ENCODE assay signal across 8 cellular contexts in the genomic region with DNA sequence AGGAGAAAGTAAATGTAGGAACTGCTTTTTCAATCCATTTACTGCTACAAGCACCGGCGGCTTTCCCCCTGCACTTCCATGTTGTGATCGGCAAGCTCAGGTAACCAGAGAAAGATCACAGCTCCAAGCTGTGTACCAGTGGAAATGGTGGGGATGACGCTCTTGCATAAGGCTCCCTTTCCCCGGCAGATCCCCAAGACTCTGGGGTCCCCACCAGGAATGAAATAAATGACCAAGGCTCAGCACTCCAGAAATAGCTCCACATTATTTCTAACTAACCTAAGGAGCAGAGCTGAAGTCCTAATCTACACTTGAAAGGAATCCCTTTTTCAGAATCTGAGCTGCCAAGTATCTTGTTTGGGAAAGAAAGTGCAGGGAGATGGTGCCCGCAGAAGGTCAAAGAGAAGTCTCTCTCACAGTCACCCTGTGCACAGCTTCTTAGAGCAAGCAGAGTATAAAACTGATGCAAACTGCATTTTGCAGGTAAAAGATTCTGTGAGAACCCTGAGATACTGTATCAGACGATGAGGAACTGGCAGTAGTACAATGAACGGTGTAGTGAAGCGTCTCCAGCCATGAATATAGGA. TPM values are rescaled to one million over a fixed set of nuclear protein-coding genes. Genes with fewer than 3 reads are reported as not detected.
DNase-seq lines count a peak whose midpoint lies in the region; TF ChIP-seq lines count a peak whose summit lies in the region.

No MANE protein-coding gene starts in this region.

- H3K36me3 Mint-ChIP-seq in T-helper 2 cell treated with Interferon-gamma antibody and Interleukin-4, amounts not matched to agents 5 μg/mL and 100 μg/mL, for 36 hours (ENCODE audit: low read depth): peaks cover 29% of the 10 kb centered on the region
- no peaks in the 10 kb centered on the region for H3K36me3 Mint-ChIP-seq in neural crest cell (ENCODE audit: low read depth)

- peaks cover 61% of the 10 kb centered on the region for H3K4me1 Mint-ChIP-seq in T-helper 2 cell treated with Interferon-gamma antibody and Interleukin-4, amounts not matched to agents 5 μg/mL and 100 μg/mL, for 36 hours (ENCODE audit: low read depth)
- H3K4me1 Mint-ChIP-seq in neural crest cell: peaks cover 45% of the 10 kb centered on the region

- H3K4me3 ChIP-seq in dorsolateral prefrontal cortex: peak overlapping the region; percentile 54 to 99 (median 77)

- DNase-seq in T-helper 2 cell treated with Interferon-gamma antibody and Interleukin-4, amounts not matched to agents 5 μg/mL and 100 μg/mL, for 36 hours (ENCODE audit: low spot score): no peak
- no peak for DNase-seq in T-helper 2 cell
- peak; percentile 8 for DNase-seq in NCI-H526 treated with DMSO at 0.1 percent for 48 hours (lab: John Stamatoyannopoulos, UW)
- no peak for DNase-seq in dorsolateral prefrontal cortex
- no peak for DNase-seq in neural crest cell (ENCODE audit: low read depth, low spot score)
- DNase-seq in globus pallidus (ENCODE audit: low spot score): no peak
- no peak for DNase-seq in stimulated activated CD4-positive, alpha-beta T cell treated with anti-CD3 and anti-CD28 coated beads, Interleukin-4, amount 100 ng/mL, for 1 hour
- no peak for DNase-seq in NK-92 (lab: John Stamatoyannopoulos, UW; ENCODE audit: unreplicated experiment)

- no peaks in the 10 kb centered on the region for H3K27me3 ChIP-seq in dorsolateral prefrontal cortex

- intact Hi-C loops in dorsolateral prefrontal cortex (cut with DNase I): loop anchor here (1.0 to 5.0 kb wide), 2 partner anchors 11 to 67 kb away; partner anchors contain the start of gene GRB2 (in 1 of the 2)

- H3K27ac ChIP-seq in dorsolateral prefrontal cortex: peak overlapping the region in 53 of 59 donors; percentile 30 to 97 (median 91)

- H3K27me3 Mint-ChIP-seq in T-helper 2 cell treated with Interferon-gamma antibody and Interleukin-4, amounts not matched to agents 5 μg/mL and 100 μg/mL, for 36 hours (ENCODE audit: low read depth): no peaks in the 10 kb centered on the region
- no peaks in the 10 kb centered on the region for H3K27me3 Mint-ChIP-seq in neural crest cell (ENCODE audit: low read depth)

- peak overlapping the region; percentile 55 for H3K27ac Mint-ChIP-seq in T-helper 2 cell treated with Interferon-gamma antibody and Interleukin-4, amounts not matched to agents 5 μg/mL and 100 μg/mL, for 36 hours
- peak overlapping the region; percentile 97 for H3K27ac Mint-ChIP-seq in neural crest cell (ENCODE audit: unreplicated experiment)

- H3K4me3 Mint-ChIP-seq in T-helper 2 cell treated with Interferon-gamma antibody and Interleukin-4, amounts not matched to agents 5 μg/mL and 100 μg/mL, for 36 hours: peak overlapping the region; percentile 98
- peak overlapping the region; percentile 97 for H3K4me3 Mint-ChIP-seq in neural crest cell

- TF ChIP-seq CTCF in dorsolateral prefrontal cortex (IDR thresholded peaks at IDR 0.05 in 54 of 56, conservative IDR thresholded peaks at IDR 0.05 in 2 of 56; ENCODE audit: low read depth in 1 of 56, partially characterized antibody in 56 of 56) (no peak), neural crest cell (conservative IDR thresholded peaks at IDR 0.05) (no peak)

- no peaks in the 10 kb centered on the region for H3K9me3 Mint-ChIP-seq in T-helper 2 cell treated with Interferon-gamma antibody and Interleukin-4, amounts not matched to agents 5 μg/mL and 100 μg/mL, for 36 hours
- H3K9me3 Mint-ChIP-seq in neural crest cell: no peaks in the 10 kb centered on the region

RNA-seq across cellular contexts. Expression of gene GRB2, which starts 11.1 kb away (rescaled TPM):
- total RNA-seq in dorsolateral prefrontal cortex (100 to 1,000 TPM in 110 of 120 experiments, 10 to 100 TPM in 10; 79.0 to 181 (median 137) TPM), neural crest cell (69.3 and 79.4 TPM in 2 replicates)
